Comparison of ENCODE assay signal across 7 cellular contexts in genomic region chr12:12975322-12976077, GRCh38. TPM values are rescaled to one million over a fixed set of nuclear protein-coding genes. Genes with fewer than 3 reads are reported as not detected.
A peak's percentile ranks its signal among the peaks of the same experiment; 100 is the strongest.
DNase-seq lines count a peak whose midpoint lies in the region; ATAC-seq and TF ChIP-seq lines count a peak whose summit lies in the region.

No MANE protein-coding gene starts in this region.

- H3K27ac ChIP-seq in cingulate gyrus (ENCODE audit: low read depth, low read length) = peak overlapping the region; percentile 90

- no peak overlapping the region for H3K4me3 ChIP-seq in GM12865 (ENCODE audit: low read depth, low read length)

- DNase-seq in GM12865 (ENCODE audit: low read depth) (peak; percentile 56), NAMALWA (ENCODE audit: low spot score) (peak; percentile 39), mucosa of gallbladder (ENCODE audit: low spot score) (peak; percentile 23), retina (no peak), activated gamma-delta T cell (lab: John Stamatoyannopoulos, UW) (no peak)

- no peak for ATAC-seq in GM18867 (IDR thresholded peaks at IDR 0.05; ENCODE audit: unreplicated experiment)

- TF ChIP-seq CTCF in GM12865 (IDR thresholded peaks at IDR 0.05; ENCODE audit: insufficient read depth, low read depth, low read length, missing control alignments) = peak; percentile 46

RNA-seq across cellular contexts. Expression of gene GPRC5D, which starts 23.5 kb away (rescaled TPM):
- not detected for total RNA-seq in mucosa of gallbladder

RNA-seq across cellular contexts. Expression of gene HEBP1, which starts 24.6 kb away (rescaled TPM):
- 90.2 TPM for total RNA-seq in mucosa of gallbladder

Comparison
In these comparisons a context has a peak if more than half of its experiments do, and no peak if none do; other contexts are left out.
1. DNase-seq: peak in GM12865 (single experiment), NAMALWA (single experiment) and mucosa of gallbladder (single experiment); none in retina (single experiment) and activated gamma-delta T cell (single experiment).